7 cellular contexts compared by ENCODE assay signal in the genomic region with DNA sequence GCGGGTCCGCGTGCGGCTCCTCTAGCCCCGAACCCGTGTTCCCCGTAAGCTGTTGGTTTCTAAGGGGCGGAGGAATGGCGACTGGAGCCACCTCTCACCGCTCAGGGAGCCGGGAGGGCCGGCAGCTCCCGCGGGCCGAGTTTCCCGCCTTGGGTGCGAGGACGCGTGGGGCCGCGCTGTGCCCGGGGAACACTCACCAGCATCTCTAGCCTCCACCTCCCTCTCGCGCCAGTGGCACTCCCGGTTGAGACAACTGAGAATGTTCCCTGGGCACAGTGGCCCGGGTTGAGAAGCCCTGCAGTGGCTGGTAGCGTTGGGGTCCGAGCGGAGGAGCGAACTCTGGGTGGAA. TPM values are rescaled to one million over a fixed set of nuclear protein-coding genes. Genes with fewer than 3 reads are reported as not detected.
A peak's percentile ranks its signal among the peaks of the same experiment; 100 is the strongest.
DNase-seq lines count a peak whose midpoint lies in the region; ATAC-seq and TF ChIP-seq lines count a peak whose summit lies in the region.

No MANE protein-coding gene starts in this region.

- H3K4me3 ChIP-seq in GM12875 (ENCODE audit: low read depth, low read length) (peak overlapping the region; percentile 77), body of pancreas (peak overlapping the region; percentile 69 to 94), testis (peak overlapping the region; percentile 69 to 91)

- TF ChIP-seq POLR2A in body of pancreas (IDR thresholded peaks at IDR 0.05) (no peak), testis (IDR thresholded peaks at IDR 0.05) (no peak)

- TF ChIP-seq CTCF in GM12875 (IDR thresholded peaks at IDR 0.05; ENCODE audit: borderline replicate concordance, insufficient read depth, low read depth, low read length) (no peak), body of pancreas (IDR thresholded peaks at IDR 0.05) (no peak), testis (IDR thresholded peaks at IDR 0.05) (no peak)

- H3K4me1 ChIP-seq in body of pancreas (peaks cover 21% of the 10 kb centered on the region), testis (peaks cover 15% of the 10 kb centered on the region)

- H3K9me3 ChIP-seq in body of pancreas (no peaks in the 10 kb centered on the region), testis (no peaks in the 10 kb centered on the region)

- 0 to 2% methylated on average over 17 to 30 of the region's 30 CpGs for WGBS in body of pancreas, 2 donors
- WGBS in testis, 2 donors: 0 to 1% methylated on average over 23 to 30 of the region's 30 CpGs

- ATAC-seq in body of pancreas: peak; percentile 5
- peak; percentile 28 for ATAC-seq in left colon
- ATAC-seq in GM18511 (IDR thresholded peaks at IDR 0.05; ENCODE audit: unreplicated experiment): no peak
- no peak for ATAC-seq in HG02798 (IDR thresholded peaks at IDR 0.05; ENCODE audit: poor library complexity, unreplicated experiment)

- intact Hi-C loops in body of pancreas (cut with DNase I): no loop called here
- intact Hi-C loops in left colon (cut with DNase I, micrococcal nuclease): no loop called here
- intact Hi-C loops in testis (cut with DNase I; ENCODE audit: low total_unique reads): loop anchor here (5.0 kb wide), 1 partner anchor 119 kb away; a partner anchor contains a TSS

- H3K36me3 ChIP-seq in body of pancreas (replicated peaks in 1 of 2; ENCODE audit: insufficient read depth in 1 of 2, low read depth in 2 of 2) (peaks cover 0 to 1% of the 10 kb centered on the region in 2 donors), testis (ENCODE audit: low read depth, missing control alignments) (no peaks in the 10 kb centered on the region)

- H3K27me3 ChIP-seq in body of pancreas (no peaks in the 10 kb centered on the region), testis (no peaks in the 10 kb centered on the region)

- peak; percentile 47 for DNase-seq in HuH-7.5 (ENCODE audit: low spot score)
- DNase-seq in body of pancreas: no peak
- peak in 1 of 2 donors; percentile 40 for DNase-seq in left colon
- DNase-seq in testis: no peak

- H3K27ac ChIP-seq in body of pancreas: peak overlapping the region; percentile 74 to 95 (median 83)
- peak overlapping the region; percentile 80 to 82 for H3K27ac ChIP-seq in testis

RNA-seq across cellular contexts. Expression of a gene that starts 0.6 kb away (rescaled TPM):
- 10 to 100 TPM; 25.4 to 76.5 TPM for total RNA-seq in body of pancreas
- total RNA-seq in left colon: 10 to 100 TPM; 26.6 to 36.3 TPM
- 10 to 100 TPM; 45.2 to 46.0 TPM for total RNA-seq in testis
- 25.7 TPM for polyA plus RNA-seq in testis (ENCODE audit: insufficient read depth, low read depth, low replicate concordance)

RNA-seq across cellular contexts. Expression of a gene that starts 5.0 kb away (rescaled TPM):
- not detected for total RNA-seq in body of pancreas
- total RNA-seq in left colon: not detected
- total RNA-seq in testis: 1 to 10 TPM; 1.7 to 3.4 TPM
- 1.3 TPM for polyA plus RNA-seq in testis (ENCODE audit: insufficient read depth, low read depth, low replicate concordance)

RNA-seq across cellular contexts. Expression of a gene that starts 18.9 kb away (rescaled TPM):
- 100 to 1,000 TPM in 1 of 2 donors, 10 to 100 TPM in 1; 27.2 to 115 TPM for total RNA-seq in body of pancreas
- total RNA-seq in left colon: 10 to 100 TPM; 42.3 to 44.9 TPM
- total RNA-seq in testis: 100 to 1,000 TPM; 152 to 160 TPM
- polyA plus RNA-seq in testis (ENCODE audit: insufficient read depth, low read depth, low replicate concordance): 79.6 TPM

RNA-seq across cellular contexts. Expression of a gene that starts 39.7 kb away (rescaled TPM):
- total RNA-seq in body of pancreas: 10 to 100 TPM; 23.6 to 25.1 TPM
- total RNA-seq in left colon: 1 to 10 TPM; 2.6 to 4.9 TPM
- total RNA-seq in testis: 10 to 100 TPM; 19.4 to 21.4 TPM
- 13.7 TPM for polyA plus RNA-seq in testis (ENCODE audit: insufficient read depth, low read depth, low replicate concordance)

RNA-seq across cellular contexts. Expression of a gene that starts 49.4 kb away (rescaled TPM):
- total RNA-seq in body of pancreas (1 to 10 TPM; 2.1 to 2.3 TPM), left colon (under 1 TPM; 0.55 to 0.59 TPM), testis (10 to 100 TPM in 1 of 2 donors, 1 to 10 TPM in 1; 7.6 to 18.0 TPM)
- polyA plus RNA-seq in testis (ENCODE audit: insufficient read depth, low read depth, low replicate concordance): 14.8 TPM

Comparison
In these comparisons a context has a peak if more than half of its experiments do, and no peak if none do; other contexts are left out.
1. ATAC-seq: peak in body of pancreas (single experiment) and left colon (single experiment); none in GM18511 (single experiment) and HG02798 (single experiment).
2. Peak in every context shown above with its lines, with median percentiles within 50 percentile points of each other: H3K4me3 ChIP-seq.